Comparison of ENCODE assay signal across 20 cellular contexts in genomic region chr4:62161446-62161845, GRCh38.
A peak's percentile ranks its signal among the peaks of the same experiment; 100 is the strongest.
DNase-seq lines count a peak whose midpoint lies in the region; ATAC-seq and TF ChIP-seq lines count a peak whose summit lies in the region.
"Had no signal": no experiment of that assay in that cellular context is flagged by ENCODE, and none has a peak within 500 bp of the region (broad histone marks: within the 10 kb centered on the region; RNA-seq: fewer than 3 reads in every experiment).

No MANE protein-coding gene starts in this region.

- H3K4me1 Mint-ChIP-seq in natural killer cell = no peaks in the 10 kb centered on the region
- H3K4me1 Mint-ChIP-seq: B cell; CD4-positive, CD25-positive, alpha-beta regulatory T cell had no signal

- DNase-seq in NCI-H82 (lab: John Stamatoyannopoulos, UW) (peak; percentile 91), WERI-Rb-1 (peak; percentile 61), retinal pigment epithelial cell (ENCODE audit: low read depth) (peak; percentile 68), natural killer cell (no peak), amniotic stem cell (lab: John Stamatoyannopoulos, UW) (no peak), adrenal gland (no peak)
- DNase-seq: Caco-2; CD4-positive, CD25-positive, alpha-beta regulatory T cell; CD8-positive, alpha-beta T cell; DMS 273 treated with DMSO at 0.1 percent for 48 hours; DMS79; EL; GDM1; GM23248; H9 had no signal

- no peak for TF ChIP-seq CTCF in WERI-Rb-1 (IDR thresholded peaks at IDR 0.05; ENCODE audit: low read depth, low read length)
- TF ChIP-seq CTCF in retinal pigment epithelial cell (conservative IDR thresholded peaks at IDR 0.05; ENCODE audit: low read depth, low read length) = no peak
- no peak for TF ChIP-seq CTCF in natural killer cell (IDR thresholded peaks at IDR 0.05)
- no peak for TF ChIP-seq CTCF in adrenal gland (IDR thresholded peaks at IDR 0.05)

- H3K27me3 Mint-ChIP-seq in natural killer cell (ENCODE audit: low read depth in 2 of 2) = no peaks in the 10 kb centered on the region
- H3K27me3 Mint-ChIP-seq: B cell; CD4-positive, CD25-positive, alpha-beta regulatory T cell had no signal

- H3K4me1 ChIP-seq in adrenal gland (replicated peaks in 1 of 2) = no peaks in the 10 kb centered on the region
- H3K4me1 ChIP-seq: BLaER1, Caco-2 had no signal

- H3K27ac ChIP-seq in WERI-Rb-1 (no peak overlapping the region), adrenal gland (no peak overlapping the region)
- H3K27ac ChIP-seq: BLaER1, C4-2B, GM23248 had no signal

- no peaks in the 10 kb centered on the region for H3K36me3 ChIP-seq in WERI-Rb-1
- no peaks in the 10 kb centered on the region for H3K36me3 ChIP-seq in adrenal gland (replicated peaks in 1 of 2)
- H3K36me3 ChIP-seq: BLaER1 had no signal

- H3K9me3 Mint-ChIP-seq in natural killer cell = peaks cover 7 to 16% of the 10 kb centered on the region in 2 donors

- ATAC-seq in natural killer cell = no peak
- ATAC-seq: CD8-positive, alpha-beta T cell; GM12878; HCT116 had no signal

- H3K27ac Mint-ChIP-seq in natural killer cell = no peak overlapping the region
- H3K27ac Mint-ChIP-seq: B cell; CD4-positive, CD25-positive, alpha-beta regulatory T cell; CD8-positive, alpha-beta T cell; H9 had no signal

- TF ChIP-seq POLR2A in adrenal gland (IDR thresholded peaks at IDR 0.05) = no peak

- peaks cover 11% of the 10 kb centered on the region for H3K36me3 Mint-ChIP-seq in natural killer cell
- H3K36me3 Mint-ChIP-seq: CD4-positive, CD25-positive, alpha-beta regulatory T cell; CD8-positive, alpha-beta T cell had no signal

- H3K4me3 ChIP-seq in WERI-Rb-1 (ENCODE audit: low read depth, low read length) = no peak overlapping the region
- no peak overlapping the region for H3K4me3 ChIP-seq in retinal pigment epithelial cell (ENCODE audit: low read length)
- H3K4me3 ChIP-seq in adrenal gland = no peak overlapping the region
- H3K4me3 ChIP-seq: BLaER1, GM12878, GM23248 had no signal

- H3K9me3 ChIP-seq in WERI-Rb-1 (ENCODE audit: severe bottlenecking) (no peaks in the 10 kb centered on the region), adrenal gland (replicated peaks in 1 of 3) (no peaks in the 10 kb centered on the region)
- H3K9me3 ChIP-seq: BLaER1, Caco-2 had no signal

- H3K27me3 ChIP-seq in WERI-Rb-1 (ENCODE audit: insufficient read depth, low read depth, severe bottlenecking) = no peaks in the 10 kb centered on the region
- no peaks in the 10 kb centered on the region for H3K27me3 ChIP-seq in adrenal gland
- H3K27me3 ChIP-seq: BLaER1 had no signal

- intact Hi-C loops in natural killer cell (cut with micrococcal nuclease) = no loop called here
- intact Hi-C loops in adrenal gland (cut with DNase I) = no loop called here

- H3K4me3 Mint-ChIP-seq in natural killer cell = no peak overlapping the region
- H3K4me3 Mint-ChIP-seq: B cell; CD4-positive, CD25-positive, alpha-beta regulatory T cell; CD8-positive, alpha-beta T cell; H9 had no signal

- WGBS in adrenal gland, 4 donors = 81 to 95% (median 88%) methylated on average over 2 of the region's 2 CpGs

Comparison
In these comparisons a context has a peak if more than half of its experiments do, and no peak if none do; other contexts are left out.
1. DNase-seq: peak in NCI-H82 (single experiment), WERI-Rb-1 (single experiment) and retinal pigment epithelial cell (single experiment); none in natural killer cell (single experiment), amniotic stem cell (single experiment) and adrenal gland (0 of 7).